ENCODE assay signal across 1 cellular context in the genomic region with DNA sequence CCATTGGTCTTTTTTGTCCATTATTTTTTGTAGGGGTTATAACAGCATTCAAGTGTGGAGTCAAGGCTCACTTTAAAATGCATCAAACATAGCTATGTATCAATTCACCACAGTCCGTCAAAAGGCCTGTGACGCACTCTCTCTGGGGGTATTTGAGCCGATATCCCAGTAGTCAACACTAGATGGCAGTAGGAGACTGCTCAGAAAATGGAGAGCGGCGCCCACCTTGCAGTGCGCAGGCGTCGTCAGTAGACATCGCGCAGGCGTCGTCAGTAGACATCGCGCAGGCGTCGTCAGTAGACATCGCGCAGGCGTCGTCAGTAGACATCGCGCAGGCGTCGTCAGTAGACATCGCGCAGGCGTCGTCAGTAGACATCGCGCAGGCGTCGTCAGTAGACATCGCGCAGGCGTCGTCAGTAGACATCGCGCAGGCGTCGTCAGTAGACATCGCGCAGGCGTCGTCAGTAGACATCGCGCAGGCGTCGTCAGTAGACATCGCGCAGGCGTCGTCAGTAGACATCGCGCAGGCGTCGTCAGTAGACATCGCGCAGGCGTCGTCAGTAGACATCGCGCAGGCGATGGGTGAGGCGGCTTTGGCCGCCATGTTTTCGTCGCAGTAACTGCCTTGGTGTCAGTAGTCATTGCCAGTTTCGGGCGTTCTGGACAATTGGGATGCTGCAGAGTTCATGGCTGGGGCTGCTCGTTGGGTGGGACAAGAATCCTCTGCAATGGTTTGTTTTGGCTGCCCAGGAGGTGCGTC.
TF ChIP-seq lines count a peak whose summit lies in the region.

No MANE protein-coding gene starts in this region.

TF ChIP-seq in HepG2, 621 proteins besides CTCF, POLR2A, EP300 and RAD21:
- TF ChIP-seq HOXA3 (CRISPR knock-in tag; IDR thresholded peaks at IDR 0.05) (peak; percentile 62), SMC3 (IDR thresholded peaks at IDR 0.05; ENCODE audit: low read length) (0 out of 2 replicates have a peak, but pooled peaks have one; percentile 27), STAG1 (CRISPR knock-in tag; IDR thresholded peaks at IDR 0.05) (peak; percentile 72)
- TF ChIP-seq, protein P1, sequence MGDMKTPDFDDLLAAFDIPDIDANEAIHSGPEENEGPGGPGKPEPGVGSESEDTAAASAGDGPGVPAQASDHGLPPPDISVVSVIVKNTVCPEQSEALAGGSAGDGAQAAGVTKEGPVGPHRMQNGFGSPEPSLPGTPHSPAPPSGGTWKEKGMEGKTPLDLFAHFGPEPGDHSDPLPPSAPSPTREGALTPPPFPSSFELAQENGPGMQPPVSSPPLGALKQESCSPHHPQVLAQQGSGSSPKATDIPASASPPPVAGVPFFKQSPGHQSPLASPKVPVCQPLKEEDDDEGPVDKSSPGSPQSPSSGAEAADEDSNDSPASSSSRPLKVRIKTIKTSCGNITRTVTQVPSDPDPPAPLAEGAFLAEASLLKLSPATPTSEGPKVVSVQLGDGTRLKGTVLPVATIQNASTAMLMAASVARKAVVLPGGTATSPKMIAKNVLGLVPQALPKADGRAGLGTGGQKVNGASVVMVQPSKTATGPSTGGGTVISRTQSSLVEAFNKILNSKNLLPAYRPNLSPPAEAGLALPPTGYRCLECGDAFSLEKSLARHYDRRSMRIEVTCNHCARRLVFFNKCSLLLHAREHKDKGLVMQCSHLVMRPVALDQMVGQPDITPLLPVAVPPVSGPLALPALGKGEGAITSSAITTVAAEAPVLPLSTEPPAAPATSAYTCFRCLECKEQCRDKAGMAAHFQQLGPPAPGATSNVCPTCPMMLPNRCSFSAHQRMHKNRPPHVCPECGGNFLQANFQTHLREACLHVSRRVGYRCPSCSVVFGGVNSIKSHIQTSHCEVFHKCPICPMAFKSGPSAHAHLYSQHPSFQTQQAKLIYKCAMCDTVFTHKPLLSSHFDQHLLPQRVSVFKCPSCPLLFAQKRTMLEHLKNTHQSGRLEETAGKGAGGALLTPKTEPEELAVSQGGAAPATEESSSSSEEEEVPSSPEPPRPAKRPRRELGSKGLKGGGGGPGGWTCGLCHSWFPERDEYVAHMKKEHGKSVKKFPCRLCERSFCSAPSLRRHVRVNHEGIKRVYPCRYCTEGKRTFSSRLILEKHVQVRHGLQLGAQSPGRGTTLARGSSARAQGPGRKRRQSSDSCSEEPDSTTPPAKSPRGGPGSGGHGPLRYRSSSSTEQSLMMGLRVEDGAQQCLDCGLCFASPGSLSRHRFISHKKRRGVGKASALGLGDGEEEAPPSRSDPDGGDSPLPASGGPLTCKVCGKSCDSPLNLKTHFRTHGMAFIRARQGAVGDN (CRISPR knock-in tag; IDR thresholded peaks at IDR 0.05): peak; percentile 24; the same call in 1 of the 2 replicates
